In genomic region chr11:46570790-46571398, GRCh38 we compare ENCODE assay signal across 2 cellular contexts.
TF ChIP-seq lines count a peak whose summit lies in the region.

No MANE protein-coding gene starts in this region.

TF ChIP-seq in HepG2, 621 proteins besides CTCF, POLR2A, EP300 and RAD21:
- TF ChIP-seq, protein P1, sequence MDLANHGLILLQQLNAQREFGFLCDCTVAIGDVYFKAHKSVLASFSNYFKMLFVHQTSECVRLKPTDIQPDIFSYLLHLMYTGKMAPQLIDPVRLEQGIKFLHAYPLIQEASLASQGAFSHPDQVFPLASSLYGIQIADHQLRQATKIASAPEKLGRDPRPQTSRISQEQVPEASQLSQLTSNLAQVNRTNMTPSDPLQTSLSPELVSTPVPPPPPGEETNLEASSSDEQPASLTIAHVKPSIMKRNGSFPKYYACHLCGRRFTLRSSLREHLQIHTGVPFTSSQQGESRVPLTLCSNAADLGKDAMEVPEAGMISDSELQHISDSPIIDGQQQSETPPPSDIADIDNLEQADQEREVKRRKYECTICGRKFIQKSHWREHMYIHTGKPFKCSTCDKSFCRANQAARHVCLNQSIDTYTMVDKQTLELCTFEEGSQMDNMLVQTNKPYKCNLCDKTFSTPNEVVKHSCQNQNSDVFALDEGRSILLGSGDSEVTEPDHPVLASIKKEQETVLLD (CRISPR knock-in tag; IDR thresholded peaks at IDR 0.05; ENCODE audit: low read depth): no peak

TF ChIP-seq in GM12878, 131 proteins besides CTCF, POLR2A, EP300 and RAD21:
- no peak for TF ChIP-seq BACH1 (IDR thresholded peaks at IDR 0.05; ENCODE audit: borderline replicate concordance)
- TF ChIP-seq CBX5 (IDR thresholded peaks at IDR 0.05; ENCODE audit: low read depth): no peak
- no peak for TF ChIP-seq MEF2A (IDR thresholded peaks at IDR 0.05; ENCODE audit: insufficient read depth, low read depth, low read length)
- no peak for TF ChIP-seq MYC (IDR thresholded peaks at IDR 0.05; ENCODE audit: insufficient read depth, insufficient read length, insufficient replicate concordance, low read length, severe bottlenecking)
- TF ChIP-seq TBL1XR1 (IDR thresholded peaks at IDR 0.05; ENCODE audit: low read depth, low read length): no peak
- no peak for TF ChIP-seq ASH2L (IDR thresholded peaks at IDR 0.05; ENCODE audit: borderline replicate concordance, low read depth)
- TF ChIP-seq SPI1 (IDR thresholded peaks at IDR 0.05; ENCODE audit: borderline replicate concordance, insufficient read depth, low read depth, low read length): no peak
- no peak for TF ChIP-seq ZNF207 (IDR thresholded peaks at IDR 0.05; ENCODE audit: borderline replicate concordance)
- no peak for TF ChIP-seq SIX5 (IDR thresholded peaks at IDR 0.05; ENCODE audit: low read depth, low read length, severe bottlenecking)
- no peak for TF ChIP-seq SRF (IDR thresholded peaks at IDR 0.05; ENCODE audit: low read depth in 2 of 2, low read length in 2 of 2)
- TF ChIP-seq NBN (IDR thresholded peaks at IDR 0.05): no peak
